Comparison of ENCODE assay signal across 16 cellular contexts in genomic region chr20:15561707-15562106, GRCh38.
DNase-seq lines count a peak whose midpoint lies in the region; ATAC-seq and TF ChIP-seq lines count a peak whose summit lies in the region.
"Had no signal": no experiment of that assay in that cellular context is flagged by ENCODE, and none has a peak within 500 bp of the region (broad histone marks: within the 10 kb centered on the region; RNA-seq: fewer than 3 reads in every experiment).

No MANE protein-coding gene starts in this region.

- 33% methylated on average over 3 of the region's 4 CpGs for WGBS in HUES64

- TF ChIP-seq CTCF in brain (conservative IDR thresholded peaks at IDR 0.05), result no peak

- H3K4me3 Mint-ChIP-seq in brain, result peak overlapping the region in 1 of 5 experiments; percentile 41
- no peak overlapping the region for H3K4me3 Mint-ChIP-seq in stimulated activated effector memory CD8-positive, alpha-beta T cell treated with anti-CD3 and anti-CD28 coated beads, Interleukin-12 subunit alpha, Interleukin-12 subunit beta, amount 100 ng/mL, for 72 hours
- H3K4me3 Mint-ChIP-seq: activated naive CD8-positive, alpha-beta T cell treated with anti-CD3 and anti-CD28 coated beads for 36 hours; activated T-cell treated with anti-CD3 and anti-CD28 coated beads, Interleukin-2, amount 50 U/mL, for 24 hours; natural killer cell had no signal

- H3K9me3 ChIP-seq in HUES64 (ENCODE audit: insufficient read depth, low read depth, low read length) (no peaks in the 10 kb centered on the region; the same call in 1 of the 2 replicates), stomach smooth muscle (ENCODE audit: control insufficient read depth in 2 of 2, low read length in 2 of 2) (no peaks in the 10 kb centered on the region)

- H3K27ac ChIP-seq in HUES64 (ENCODE audit: low read depth, low read length) (peak overlapping the region; percentile 70; the same call in 1 of the 2 replicates), stomach smooth muscle (ENCODE audit: low read length) (peak overlapping the region; percentile 66)
- H3K27ac ChIP-seq: BLaER1 treated with 17β-estradiol and CSF1 and Interleukin-3, amounts not matched to agents 10 nM and 100 nM had no signal

- no peaks in the 10 kb centered on the region for H3K27me3 Mint-ChIP-seq in brain
- H3K27me3 Mint-ChIP-seq: activated naive CD8-positive, alpha-beta T cell treated with anti-CD3 and anti-CD28 coated beads for 36 hours; activated T-cell treated with anti-CD3 and anti-CD28 coated beads, Interleukin-2, amount 50 U/mL, for 24 hours had no signal

- H3K4me1 ChIP-seq in HUES64 (ENCODE audit: insufficient read depth, low read length), result peaks cover 25% of the 10 kb centered on the region
- peaks cover 4% of the 10 kb centered on the region for H3K4me1 ChIP-seq in stomach smooth muscle (ENCODE audit: control insufficient read depth, insufficient read depth, low read length)

- peak overlapping the region in 3 of 5 experiments; percentile 22 to 77 (median 63) for H3K27ac Mint-ChIP-seq in brain
- H3K27ac Mint-ChIP-seq in stimulated activated effector memory CD8-positive, alpha-beta T cell treated with anti-CD3 and anti-CD28 coated beads, Interleukin-12 subunit alpha, Interleukin-12 subunit beta, amount 100 ng/mL, for 72 hours, result no peak overlapping the region
- H3K27ac Mint-ChIP-seq: activated naive CD8-positive, alpha-beta T cell treated with anti-CD3 and anti-CD28 coated beads for 36 hours; activated T-cell treated with anti-CD3 and anti-CD28 coated beads, Interleukin-2, amount 50 U/mL, for 24 hours; natural killer cell had no signal

- H3K36me3 Mint-ChIP-seq in brain, result no peaks in the 10 kb centered on the region
- no peaks in the 10 kb centered on the region for H3K36me3 Mint-ChIP-seq in stimulated activated effector memory CD8-positive, alpha-beta T cell treated with anti-CD3 and anti-CD28 coated beads, Interleukin-12 subunit alpha, Interleukin-12 subunit beta, amount 100 ng/mL, for 72 hours
- H3K36me3 Mint-ChIP-seq: activated naive CD8-positive, alpha-beta T cell treated with anti-CD3 and anti-CD28 coated beads for 36 hours; natural killer cell had no signal

- H3K27me3 ChIP-seq in HUES64 (ENCODE audit: insufficient read depth, low read length) (no peaks in the 10 kb centered on the region), stomach smooth muscle (ENCODE audit: control insufficient read depth in 1 of 2, insufficient read depth in 2 of 2, low read length in 2 of 2) (no peaks in the 10 kb centered on the region)
- H3K27me3 ChIP-seq: BLaER1 treated with 17β-estradiol and CSF1 and Interleukin-3, amounts not matched to agents 10 nM and 100 nM had no signal

- no peaks in the 10 kb centered on the region for H3K36me3 ChIP-seq in HUES64 (ENCODE audit: insufficient read depth, low read length)
- no peaks in the 10 kb centered on the region for H3K36me3 ChIP-seq in stomach smooth muscle (ENCODE audit: control insufficient read depth in 2 of 2, insufficient read depth in 2 of 2, low read length in 2 of 2)
- H3K36me3 ChIP-seq: BLaER1 treated with 17β-estradiol and CSF1 and Interleukin-3, amounts not matched to agents 10 nM and 100 nM had no signal

- no peak overlapping the region for H3K9ac ChIP-seq in HUES64 (ENCODE audit: low read depth, low read length)
- no peak overlapping the region for H3K9ac ChIP-seq in stomach smooth muscle (ENCODE audit: low read length in 2 of 2)
- H3K9ac ChIP-seq: BLaER1 treated with 17β-estradiol and CSF1 and Interleukin-3, amounts not matched to agents 10 nM and 100 nM had no signal

- ATAC-seq in stimulated activated effector memory CD8-positive, alpha-beta T cell treated with anti-CD3 and anti-CD28 coated beads, Interleukin-12 subunit alpha, Interleukin-12 subunit beta, amount 100 ng/mL, for 72 hours, result no peak
- ATAC-seq: HCT116, natural killer cell had no signal

- H3K4me3 ChIP-seq in HUES64 (ENCODE audit: low read length), result no peak overlapping the region
- no peak overlapping the region for H3K4me3 ChIP-seq in stomach smooth muscle (ENCODE audit: low read length in 2 of 2)
- H3K4me3 ChIP-seq: BLaER1 treated with 17β-estradiol and CSF1 and Interleukin-3, amounts not matched to agents 10 nM and 100 nM had no signal

- DNase-seq in left kidney (ENCODE audit: low read depth, low spot score), result peak; percentile 12
- DNase-seq in activated CD4-positive, CD25-positive, alpha-beta regulatory T cell treated with anti-CD3 and anti-CD28 coated beads, Interleukin-2, amount 50 U/mL, for 72 hours, result no peak
- DNase-seq in HT-29 (ENCODE audit: low spot score), result no peak
- no peak for DNase-seq in stimulated activated effector memory CD8-positive, alpha-beta T cell treated with anti-CD3 and anti-CD28 coated beads, Interleukin-12 subunit alpha, Interleukin-12 subunit beta, amount 100 ng/mL, for 72 hours (ENCODE audit: low spot score in 2 of 2)
- DNase-seq: activated CD4-positive, alpha-beta T cell treated with anti-CD3 and anti-CD28 coated beads, Interleukin-2, amount 50 U/mL, for 4 hours; activated naive CD8-positive, alpha-beta T cell treated with anti-CD3 and anti-CD28 coated beads for 36 hours; activated T-cell treated with anti-CD3 and anti-CD28 coated beads, Interleukin-2, amount 50 U/mL, for 24 hours; effector CD8-positive, alpha-beta T cell; natural killer cell; NCI-H187; stimulated activated CD4-positive, alpha-beta T cell treated with anti-CD3 and anti-CD28 coated beads, Interleukin-4, amount 100 ng/mL, for 1 hour had no signal

- H3K9me3 Mint-ChIP-seq in brain, result peaks cover 0 to 3% (median 0%) of the 10 kb centered on the region in 5 experiments
- peaks cover 9% of the 10 kb centered on the region for H3K9me3 Mint-ChIP-seq in stimulated activated effector memory CD8-positive, alpha-beta T cell treated with anti-CD3 and anti-CD28 coated beads, Interleukin-12 subunit alpha, Interleukin-12 subunit beta, amount 100 ng/mL, for 72 hours

- H3K4me1 Mint-ChIP-seq in brain, result peaks cover 60% of the 10 kb centered on the region
- no peaks in the 10 kb centered on the region for H3K4me1 Mint-ChIP-seq in stimulated activated effector memory CD8-positive, alpha-beta T cell treated with anti-CD3 and anti-CD28 coated beads, Interleukin-12 subunit alpha, Interleukin-12 subunit beta, amount 100 ng/mL, for 72 hours
- H3K4me1 Mint-ChIP-seq: activated naive CD8-positive, alpha-beta T cell treated with anti-CD3 and anti-CD28 coated beads for 36 hours; natural killer cell had no signal
